9 cellular contexts compared by ENCODE assay signal in the genomic region with DNA sequence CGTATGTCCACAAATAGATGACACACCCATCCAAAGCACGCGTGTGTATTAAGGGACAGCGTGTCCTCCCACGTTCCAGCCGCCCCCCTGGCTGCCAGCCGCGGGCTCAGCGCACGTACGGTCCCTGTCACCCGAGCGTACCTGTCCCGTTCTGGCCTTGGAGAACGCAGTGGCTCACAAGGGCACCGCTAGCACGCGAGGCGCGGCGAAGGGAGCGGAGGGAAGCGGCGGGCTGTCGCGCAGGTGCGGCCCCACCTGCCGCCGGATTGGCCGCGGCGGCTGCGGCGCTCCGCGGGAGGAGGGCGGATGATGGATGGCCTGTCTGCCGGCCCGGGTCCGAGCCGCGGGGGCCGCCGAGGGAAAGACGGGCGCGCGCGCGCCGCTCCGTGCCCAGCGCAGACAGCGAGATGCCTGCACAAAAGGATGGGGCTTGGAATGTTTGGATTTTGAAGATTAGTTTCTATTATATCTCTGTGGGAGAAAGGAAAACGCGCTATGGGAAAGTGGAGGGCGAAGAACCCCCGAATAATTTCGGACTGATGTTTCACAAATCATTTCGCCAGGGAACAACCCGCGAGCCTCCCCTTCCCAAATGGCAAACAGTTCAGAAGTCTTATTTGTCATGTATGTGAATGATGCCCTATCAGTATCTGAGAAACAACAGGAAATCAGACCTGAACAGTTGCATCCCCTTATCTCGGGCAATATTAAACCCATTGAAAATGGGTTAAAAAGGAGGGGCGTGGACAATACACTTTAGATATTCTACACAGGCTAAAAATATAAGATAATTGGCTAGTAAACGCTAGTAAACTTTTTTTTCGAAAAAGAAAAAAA.
DNase-seq lines count a peak whose midpoint lies in the region; ATAC-seq and TF ChIP-seq lines count a peak whose summit lies in the region.
"Had no signal": no experiment of that assay in that cellular context is flagged by ENCODE, and none has a peak within 500 bp of the region (broad histone marks: within the 10 kb centered on the region; RNA-seq: fewer than 3 reads in every experiment).

No MANE protein-coding gene starts in this region.

- H3K27me3 ChIP-seq in cardiac muscle cell, result peaks cover 54% of the 10 kb centered on the region

- no peak overlapping the region for H3K27ac ChIP-seq in cardiac muscle cell

- H3K9me3 ChIP-seq in cardiac muscle cell (ENCODE audit: low read depth), result no peaks in the 10 kb centered on the region

- no peaks in the 10 kb centered on the region for H3K4me1 ChIP-seq in cardiac muscle cell (ENCODE audit: low read depth)

- no peaks in the 10 kb centered on the region for H3K9me3 Mint-ChIP-seq in natural killer cell treated with Interleukin-12 subunit alpha and Interleukin-12 subunit beta and Interleukin-15 and Interleukin-18, amount 100 ng/mL, for 72 hours
- H3K9me3 Mint-ChIP-seq: activated T-helper 2 cell treated with anti-CD3 and anti-CD28 coated beads, Interferon-gamma antibody, Interleukin-2, Interleukin-4, amounts not matched to agents 10 μg/mL and 5 μg/mL and 100 μg/mL, durations not matched to agents 14 hours and 24 hours and 36 hours had no signal

- ATAC-seq in omental fat pad (ENCODE audit: low FRiP score), result peak; percentile 37
- ATAC-seq in HG02571 (IDR thresholded peaks at IDR 0.05; ENCODE audit: unreplicated experiment), result no peak
- ATAC-seq in natural killer cell treated with Interleukin-12 subunit alpha and Interleukin-12 subunit beta and Interleukin-15 and Interleukin-18, amount 100 ng/mL, for 72 hours, result no peak

- DNase-seq in COR-L47 (lab: John Stamatoyannopoulos, UW), result peak; percentile 4
- DNase-seq in cardiac muscle cell (ENCODE audit: low read depth in 1 of 2, low spot score in 1 of 2), result peak in 1 of 2 donors; percentile 24
- DNase-seq in omental fat pad (ENCODE audit: low spot score), result no peak
- DNase-seq in natural killer cell treated with Interleukin-12 subunit alpha and Interleukin-12 subunit beta and Interleukin-15 and Interleukin-18, amount 100 ng/mL, for 72 hours (ENCODE audit: low spot score), result no peak
- no peak for DNase-seq in effector CD4-positive, alpha-beta T cell
- DNase-seq in NCI-H1436 treated with DMSO at 0.1 percent for 48 hours (lab: John Stamatoyannopoulos, UW), result no peak

- H3K36me3 ChIP-seq in cardiac muscle cell, result no peaks in the 10 kb centered on the region

- H3K27me3 Mint-ChIP-seq in natural killer cell treated with Interleukin-12 subunit alpha and Interleukin-12 subunit beta and Interleukin-15 and Interleukin-18, amount 100 ng/mL, for 72 hours, result peaks cover 33 to 39% of the 10 kb centered on the region in 2 donors

- H3K36me3 Mint-ChIP-seq in natural killer cell treated with Interleukin-12 subunit alpha and Interleukin-12 subunit beta and Interleukin-15 and Interleukin-18, amount 100 ng/mL, for 72 hours, result no peaks in the 10 kb centered on the region

- TF ChIP-seq CTCF in WI38 (IDR thresholded peaks at IDR 0.05; ENCODE audit: low read depth, low read length), result no peak
- no peak for TF ChIP-seq CTCF in cardiac muscle cell (IDR thresholded peaks at IDR 0.05; ENCODE audit: low read depth, low read length)
- no peak for TF ChIP-seq CTCF in omental fat pad (IDR thresholded peaks at IDR 0.05)

- H3K4me3 ChIP-seq in WI38 (ENCODE audit: low read depth, low read length) (peak overlapping the region; percentile 28), cardiac muscle cell (peak overlapping the region; percentile 32)

- H3K4me3 Mint-ChIP-seq in natural killer cell treated with Interleukin-12 subunit alpha and Interleukin-12 subunit beta and Interleukin-15 and Interleukin-18, amount 100 ng/mL, for 72 hours, result no peak overlapping the region

- no peak overlapping the region for H3K27ac Mint-ChIP-seq in natural killer cell treated with Interleukin-12 subunit alpha and Interleukin-12 subunit beta and Interleukin-15 and Interleukin-18, amount 100 ng/mL, for 72 hours
- H3K27ac Mint-ChIP-seq: activated T-helper 2 cell treated with anti-CD3 and anti-CD28 coated beads, Interferon-gamma antibody, Interleukin-2, Interleukin-4, amounts not matched to agents 10 μg/mL and 5 μg/mL and 100 μg/mL, durations not matched to agents 14 hours and 24 hours and 36 hours had no signal

- H3K4me1 Mint-ChIP-seq in natural killer cell treated with Interleukin-12 subunit alpha and Interleukin-12 subunit beta and Interleukin-15 and Interleukin-18, amount 100 ng/mL, for 72 hours (ENCODE audit: low read depth in 2 of 2), result peaks cover 0 to 2% of the 10 kb centered on the region in 2 donors
